Comparison of ENCODE assay signal across 1 cellular context in the genomic region with DNA sequence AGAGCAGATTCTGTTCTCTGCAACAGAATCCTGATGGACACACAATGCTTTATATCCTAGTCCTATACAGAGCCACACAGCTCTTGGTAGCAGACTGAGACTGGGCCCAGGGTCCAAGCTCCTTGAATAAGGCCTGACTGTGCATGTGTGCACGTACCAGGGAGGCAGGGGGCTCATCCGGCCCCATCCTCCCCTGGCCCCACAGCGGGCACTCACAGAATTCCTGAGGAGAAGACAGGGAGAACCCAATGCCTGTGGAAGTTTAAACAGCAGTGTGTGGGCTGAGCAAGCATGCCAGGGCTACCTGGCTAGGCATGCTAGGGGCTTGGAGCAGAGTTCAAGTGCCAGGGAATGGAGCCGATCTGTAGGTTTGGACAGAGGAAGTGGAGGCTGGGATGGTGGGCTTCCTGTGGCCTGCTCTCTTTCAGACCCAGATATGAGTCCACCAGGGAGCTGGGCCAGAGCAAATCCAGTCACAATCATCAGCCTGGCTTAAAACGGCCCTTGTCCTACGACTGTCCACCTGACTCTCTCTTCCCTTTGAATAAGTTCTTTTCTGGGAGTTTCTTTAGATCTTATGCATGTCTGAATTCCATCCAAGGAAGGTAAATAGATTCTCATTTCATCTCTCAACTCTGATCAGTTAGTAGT.
TF ChIP-seq lines count a peak whose summit lies in the region.

No MANE protein-coding gene starts in this region.

TF ChIP-seq in GM23338, 12 proteins besides CTCF, POLR2A, EP300 and RAD21 (continued from another document):
- TF ChIP-seq, protein P1, sequence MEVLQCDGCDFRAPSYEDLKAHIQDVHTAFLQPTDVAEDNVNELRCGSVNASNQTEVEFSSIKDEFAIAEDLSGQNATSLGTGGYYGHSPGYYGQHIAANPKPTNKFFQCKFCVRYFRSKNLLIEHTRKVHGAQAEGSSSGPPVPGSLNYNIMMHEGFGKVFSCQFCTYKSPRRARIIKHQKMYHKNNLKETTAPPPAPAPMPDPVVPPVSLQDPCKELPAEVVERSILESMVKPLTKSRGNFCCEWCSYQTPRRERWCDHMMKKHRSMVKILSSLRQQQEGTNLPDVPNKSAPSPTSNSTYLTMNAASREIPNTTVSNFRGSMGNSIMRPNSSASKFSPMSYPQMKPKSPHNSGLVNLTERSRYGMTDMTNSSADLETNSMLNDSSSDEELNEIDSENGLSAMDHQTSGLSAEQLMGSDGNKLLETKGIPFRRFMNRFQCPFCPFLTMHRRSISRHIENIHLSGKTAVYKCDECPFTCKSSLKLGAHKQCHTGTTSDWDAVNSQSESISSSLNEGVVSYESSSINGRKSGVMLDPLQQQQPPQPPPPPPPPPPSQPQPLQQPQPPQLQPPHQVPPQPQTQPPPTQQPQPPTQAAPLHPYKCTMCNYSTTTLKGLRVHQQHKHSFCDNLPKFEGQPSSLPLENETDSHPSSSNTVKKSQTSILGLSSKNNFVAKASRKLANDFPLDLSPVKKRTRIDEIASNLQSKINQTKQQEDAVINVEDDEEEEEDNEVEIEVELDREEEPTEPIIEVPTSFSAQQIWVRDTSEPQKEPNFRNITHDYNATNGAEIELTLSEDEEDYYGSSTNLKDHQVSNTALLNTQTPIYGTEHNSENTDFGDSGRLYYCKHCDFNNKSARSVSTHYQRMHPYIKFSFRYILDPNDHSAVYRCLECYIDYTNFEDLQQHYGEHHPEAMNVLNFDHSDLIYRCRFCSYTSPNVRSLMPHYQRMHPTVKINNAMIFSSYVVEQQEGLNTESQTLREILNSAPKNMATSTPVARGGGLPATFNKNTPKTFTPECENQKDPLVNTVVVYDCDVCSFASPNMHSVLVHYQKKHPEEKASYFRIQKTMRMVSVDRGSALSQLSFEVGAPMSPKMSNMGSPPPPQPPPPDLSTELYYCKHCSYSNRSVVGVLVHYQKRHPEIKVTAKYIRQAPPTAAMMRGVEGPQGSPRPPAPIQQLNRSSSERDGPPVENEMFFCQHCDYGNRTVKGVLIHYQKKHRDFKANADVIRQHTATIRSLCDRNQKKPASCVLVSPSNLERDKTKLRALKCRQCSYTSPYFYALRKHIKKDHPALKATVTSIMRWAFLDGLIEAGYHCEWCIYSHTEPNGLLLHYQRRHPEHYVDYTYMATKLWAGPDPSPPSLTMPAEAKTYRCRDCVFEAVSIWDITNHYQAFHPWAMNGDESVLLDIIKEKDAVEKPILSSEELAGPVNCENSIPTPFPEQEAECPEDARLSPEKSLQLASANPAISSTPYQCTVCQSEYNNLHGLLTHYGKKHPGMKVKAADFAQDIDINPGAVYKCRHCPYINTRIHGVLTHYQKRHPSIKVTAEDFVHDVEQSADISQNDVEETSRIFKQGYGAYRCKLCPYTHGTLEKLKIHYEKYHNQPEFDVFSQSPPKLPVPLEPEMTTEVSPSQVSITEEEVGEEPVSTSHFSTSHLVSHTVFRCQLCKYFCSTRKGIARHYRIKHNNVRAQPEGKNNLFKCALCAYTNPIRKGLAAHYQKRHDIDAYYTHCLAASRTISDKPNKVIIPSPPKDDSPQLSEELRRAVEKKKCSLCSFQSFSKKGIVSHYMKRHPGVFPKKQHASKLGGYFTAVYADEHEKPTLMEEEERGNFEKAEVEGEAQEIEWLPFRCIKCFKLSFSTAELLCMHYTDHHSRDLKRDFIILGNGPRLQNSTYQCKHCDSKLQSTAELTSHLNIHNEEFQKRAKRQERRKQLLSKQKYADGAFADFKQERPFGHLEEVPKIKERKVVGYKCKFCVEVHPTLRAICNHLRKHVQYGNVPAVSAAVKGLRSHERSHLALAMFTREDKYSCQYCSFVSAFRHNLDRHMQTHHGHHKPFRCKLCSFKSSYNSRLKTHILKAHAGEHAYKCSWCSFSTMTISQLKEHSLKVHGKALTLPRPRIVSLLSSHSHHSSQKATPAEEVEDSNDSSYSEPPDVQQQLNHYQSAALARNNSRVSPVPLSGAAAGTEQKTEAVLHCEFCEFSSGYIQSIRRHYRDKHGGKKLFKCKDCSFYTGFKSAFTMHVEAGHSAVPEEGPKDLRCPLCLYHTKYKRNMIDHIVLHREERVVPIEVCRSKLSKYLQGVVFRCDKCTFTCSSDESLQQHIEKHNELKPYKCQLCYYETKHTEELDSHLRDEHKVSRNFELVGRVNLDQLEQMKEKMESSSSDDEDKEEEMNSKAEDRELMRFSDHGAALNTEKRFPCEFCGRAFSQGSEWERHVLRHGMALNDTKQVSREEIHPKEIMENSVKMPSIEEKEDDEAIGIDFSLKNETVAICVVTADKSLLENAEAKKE (CRISPR knock-in tag; IDR thresholded peaks at IDR 0.05) = no peak
- TF ChIP-seq ZNF114 (CRISPR knock-in tag; IDR thresholded peaks at IDR 0.05) (no peak), EZH2 (IDR thresholded peaks at IDR 0.05; ENCODE audit: low read depth, unreplicated experiment) (no peak), EZH2phosphoT487 (IDR thresholded peaks at IDR 0.05; ENCODE audit: unreplicated experiment) (no peak), CREB1 (CRISPR knock-in tag; IDR thresholded peaks at IDR 0.05; ENCODE audit: low read depth) (no peak)
TF ChIP-seq in GM23338: peak in this region for 0.
